Comparison of ENCODE assay signal across 9 cellular contexts in genomic region chrX:129980043-129980442, GRCh38. TPM values are rescaled to one million over a fixed set of nuclear protein-coding genes. Genes with fewer than 3 reads are reported as not detected.
DNase-seq lines count a peak whose midpoint lies in the region; ATAC-seq and TF ChIP-seq lines count a peak whose summit lies in the region.
"Had no signal": no experiment of that assay in that cellular context is flagged by ENCODE, and none has a peak within 500 bp of the region (broad histone marks: within the 10 kb centered on the region; RNA-seq: fewer than 3 reads in every experiment).

No MANE protein-coding gene starts in this region.

- H3K27ac ChIP-seq in coronary artery: peak overlapping the region; percentile 66 to 89

- no peak for DNase-seq in BJ (ENCODE audit: low read depth)
- DNase-seq in KBM-7: peak; percentile 41
- no peak for DNase-seq in coronary artery (ENCODE audit: low spot score)
- peak; percentile 51 for DNase-seq in nephron progenitor cell
- DNase-seq in OCI-M1 (lab: John Stamatoyannopoulos, UW): no peak
- DNase-seq in HFFc6: no peak
- DNase-seq in NCI-H524 (lab: John Stamatoyannopoulos, UW): no peak

- H3K4me1 Mint-ChIP-seq in nephron progenitor cell: peaks cover 22% of the 10 kb centered on the region
- H3K4me1 Mint-ChIP-seq in HFFc6 (ENCODE audit: low read depth): peaks cover 5% of the 10 kb centered on the region

- in situ Hi-C loops in KBM-7 (cut with MboI; ENCODE audit: low pct_unique_long_range_greater_than_20kb, low sequenced_read_pairs): no loop called here

- H3K9me3 Mint-ChIP-seq in nephron progenitor cell: peaks cover 35% of the 10 kb centered on the region
- no peaks in the 10 kb centered on the region for H3K9me3 Mint-ChIP-seq in HFFc6
- H3K9me3 Mint-ChIP-seq: stimulated activated effector memory CD8-positive, alpha-beta T cell treated with anti-CD3 and anti-CD28 coated beads, Interleukin-12 subunit alpha, Interleukin-12 subunit beta, amount 100 ng/mL, for 72 hours had no signal

- H3K36me3 ChIP-seq in BJ (ENCODE audit: control insufficient read depth, insufficient read depth, low read length): no peaks in the 10 kb centered on the region

- ATAC-seq in GM18861 (IDR thresholded peaks at IDR 0.05; ENCODE audit: unreplicated experiment): no peak

- H3K27ac Mint-ChIP-seq in nephron progenitor cell (no peak overlapping the region), HFFc6 (no peak overlapping the region)
- H3K27ac Mint-ChIP-seq: stimulated activated effector memory CD8-positive, alpha-beta T cell treated with anti-CD3 and anti-CD28 coated beads, Interleukin-12 subunit alpha, Interleukin-12 subunit beta, amount 100 ng/mL, for 72 hours had no signal

- H3K4me3 ChIP-seq in BJ (ENCODE audit: low read depth, low read length): peak overlapping the region; percentile 48
- H3K4me3 ChIP-seq in coronary artery: no peak overlapping the region

- H3K27me3 Mint-ChIP-seq in nephron progenitor cell (ENCODE audit: low read depth, poor library complexity) (peaks cover 6% of the 10 kb centered on the region), HFFc6 (ENCODE audit: insufficient read depth) (peaks cover 2% of the 10 kb centered on the region)

- TF ChIP-seq CTCF in BJ (IDR thresholded peaks at IDR 0.05; ENCODE audit: insufficient read depth, low read depth, low read length) (no peak), coronary artery (IDR thresholded peaks at IDR 0.05) (no peak), nephron progenitor cell (IDR thresholded peaks at IDR 0.05) (no peak), HFFc6 (IDR thresholded peaks at IDR 0.05) (no peak)

- H3K4me3 Mint-ChIP-seq in nephron progenitor cell: no peak overlapping the region
- H3K4me3 Mint-ChIP-seq in HFFc6: no peak overlapping the region

- H3K27me3 ChIP-seq in BJ (ENCODE audit: control insufficient read depth, insufficient read depth, low read length): no peaks in the 10 kb centered on the region

- peaks cover 4% of the 10 kb centered on the region for H3K36me3 Mint-ChIP-seq in nephron progenitor cell (ENCODE audit: low read depth)
- no peaks in the 10 kb centered on the region; the same call in 1 of the 2 replicates for H3K36me3 Mint-ChIP-seq in HFFc6 (ENCODE audit: low read depth)

- CTCF ChIA-PET in BJ (lab: Yijun Ruan, JAX): no interaction called here

- POLR2A ChIA-PET in BJ (lab: Charles Lee): no interaction called here

RNA-seq across cellular contexts. Expression of gene BCORL1, which starts 2.4 kb away (rescaled TPM):
- 0.76 and 1.5 TPM in 2 replicates for polyA plus RNA-seq in BJ (2011; rRNA removed)
- polyA minus RNA-seq in BJ (2011; rRNA and poly(A)+ RNA removed): 2.2 and 3.9 TPM in 2 replicates
- 10 to 100 TPM; 13.3 to 18.3 (median 14.8) TPM for total RNA-seq in HFFc6 (2021; fragmentation: NEBNext Ultra II Directional; extraction: Animal tissue kit (Norgen Biotek cat#: 25700))

Comparison
In these comparisons a context has a peak if more than half of its experiments do, and no peak if none do; other contexts are left out.
1. DNase-seq: peak in KBM-7 (single experiment) and nephron progenitor cell (single experiment); none in BJ (single experiment), coronary artery (single experiment), OCI-M1 (single experiment), HFFc6 (single experiment) and NCI-H524 (0 of 2).